ENCODE assay signal across 1 cellular context in genomic region chr17:41836550-41837196, GRCh38.
TF ChIP-seq lines count a peak whose summit lies in the region.

No MANE protein-coding gene starts in this region.

TF ChIP-seq in GM12878, 131 proteins besides CTCF, POLR2A, EP300 and RAD21:
- TF ChIP-seq NBN (IDR thresholded peaks at IDR 0.05) (peak; percentile 26; the same call in 1 of the 2 replicates), USF2 (IDR thresholded peaks at IDR 0.05; ENCODE audit: borderline replicate concordance, low read depth, low read length) (no peak)
TF ChIP-seq in GM12878: peak in this region for 1.
